Comparison of ENCODE assay signal across 8 cellular contexts in genomic region chr10:5684971-5685763, GRCh38. TPM values are rescaled to one million over a fixed set of nuclear protein-coding genes. Genes with fewer than 3 reads are reported as not detected.
A peak's percentile ranks its signal among the peaks of the same experiment; 100 is the strongest.
DNase-seq lines count a peak whose midpoint lies in the region; ATAC-seq and TF ChIP-seq lines count a peak whose summit lies in the region.

No MANE protein-coding gene starts in this region.

- H3K9me3 ChIP-seq in PC-9 (ENCODE audit: insufficient read depth, low read depth) (peaks cover 4% of the 10 kb centered on the region; the same call in 1 of the 2 replicates), neuron (ENCODE audit: low read length) (no peaks in the 10 kb centered on the region), subcutaneous abdominal adipose tissue (ENCODE audit: control insufficient read depth in 5 of 5, low read length in 5 of 5) (no peaks in the 10 kb centered on the region)

- H4K20me1 ChIP-seq in PC-9 (ENCODE audit: insufficient read depth) = peaks cover 11% of the 10 kb centered on the region

- peak overlapping the region; percentile 32 to 94 (median 87) for H3K9ac ChIP-seq in subcutaneous abdominal adipose tissue (ENCODE audit: low read length in 5 of 5)

- ATAC-seq in GM18868 (IDR thresholded peaks at IDR 0.05; ENCODE audit: unreplicated experiment) (peak; percentile 43), HG03135 (IDR thresholded peaks at IDR 0.05; ENCODE audit: unreplicated experiment) (peak; percentile 65)

- H3K4me3 Mint-ChIP-seq in activated T-helper 2 cell treated with anti-CD3 and anti-CD28 coated beads, Interferon-gamma antibody, Interleukin-2, Interleukin-4, amounts not matched to agents 10 μg/mL and 5 μg/mL and 100 μg/mL, durations not matched to agents 14 hours and 24 hours and 36 hours (ENCODE audit: low read depth) = peak overlapping the region; percentile 96

- H3K36me3 ChIP-seq in PC-9 (ENCODE audit: low read depth) (no peaks in the 10 kb centered on the region), neuron (ENCODE audit: insufficient read depth, low read length) (no peaks in the 10 kb centered on the region), subcutaneous abdominal adipose tissue (ENCODE audit: control insufficient read depth in 5 of 5, insufficient read depth in 5 of 5, low read length in 5 of 5) (no peaks in the 10 kb centered on the region)

- peaks cover 52% of the 10 kb centered on the region for H3K79me2 ChIP-seq in PC-9 (ENCODE audit: low read depth)

- H3K4me1 Mint-ChIP-seq in activated T-helper 2 cell treated with anti-CD3 and anti-CD28 coated beads, Interferon-gamma antibody, Interleukin-2, Interleukin-4, amounts not matched to agents 10 μg/mL and 5 μg/mL and 100 μg/mL, durations not matched to agents 14 hours and 24 hours and 36 hours (ENCODE audit: low read depth) = peaks cover 51% of the 10 kb centered on the region

- TSS peak; percentile 46 for BruUV-seq in PC-9 (replicated peaks; lab: Mats Ljungman, UMichigan)

- CTCF ChIA-PET in PC-9 (lab: Charles Lee) = interaction anchor here (0.6 kb wide), 1 partner anchor 1840 kb away, joined by 3 read pairs; no protein-coding TSS in a partner anchor

- no peaks in the 10 kb centered on the region for H3K9me3 Mint-ChIP-seq in activated T-helper 2 cell treated with anti-CD3 and anti-CD28 coated beads, Interferon-gamma antibody, Interleukin-2, Interleukin-4, amounts not matched to agents 10 μg/mL and 5 μg/mL and 100 μg/mL, durations not matched to agents 14 hours and 24 hours and 36 hours

- DNase-seq in AML-193 (lab: John Stamatoyannopoulos, UW) (peak; percentile 50 to 64), PC-9 (peak; percentile 48 to 56), fibroblast of villous mesenchyme (ENCODE audit: low read depth) (peak; percentile 80)
- peak; percentile 62 for DNase-seq in activated T-helper 2 cell treated with anti-CD3 and anti-CD28 coated beads, Interferon-gamma antibody, Interleukin-2, Interleukin-4, amounts not matched to agents 10 μg/mL and 5 μg/mL and 100 μg/mL, durations not matched to agents 14 hours and 24 hours and 36 hours (ENCODE audit: low spot score)

- H3K27me3 ChIP-seq in PC-9 (ENCODE audit: insufficient read depth, low read depth) (no peaks in the 10 kb centered on the region), neuron (ENCODE audit: insufficient read depth, low read length) (no peaks in the 10 kb centered on the region), subcutaneous abdominal adipose tissue (ENCODE audit: control insufficient read depth in 5 of 5, insufficient read depth in 4 of 5, low read length in 5 of 5) (no peaks in the 10 kb centered on the region)

- H3K4me1 ChIP-seq in PC-9 (replicated peaks; ENCODE audit: insufficient read depth) (no peaks in the 10 kb centered on the region; the same call in 1 of the 2 replicates), neuron (ENCODE audit: insufficient read depth, low read length) (peaks cover 8% of the 10 kb centered on the region), subcutaneous abdominal adipose tissue (ENCODE audit: control insufficient read depth in 5 of 5, insufficient read depth in 5 of 5, low read length in 5 of 5) (peaks cover 0 to 23% (median 17%) of the 10 kb centered on the region in 5 donors)

- no peaks in the 10 kb centered on the region; the same call in 1 of the 2 replicates for H3K9me2 ChIP-seq in PC-9 (ENCODE audit: insufficient read depth)

- H3F3A ChIP-seq in PC-9 (ENCODE audit: insufficient read depth, low read depth) = peaks cover 3% of the 10 kb centered on the region; the same call in 1 of the 2 replicates

- H3K27ac Mint-ChIP-seq in activated T-helper 2 cell treated with anti-CD3 and anti-CD28 coated beads, Interferon-gamma antibody, Interleukin-2, Interleukin-4, amounts not matched to agents 10 μg/mL and 5 μg/mL and 100 μg/mL, durations not matched to agents 14 hours and 24 hours and 36 hours = peak overlapping the region; percentile 97

- H3K36me3 Mint-ChIP-seq in activated T-helper 2 cell treated with anti-CD3 and anti-CD28 coated beads, Interferon-gamma antibody, Interleukin-2, Interleukin-4, amounts not matched to agents 10 μg/mL and 5 μg/mL and 100 μg/mL, durations not matched to agents 14 hours and 24 hours and 36 hours (ENCODE audit: low read depth) = peaks cover 20% of the 10 kb centered on the region

- H3K27me3 Mint-ChIP-seq in activated T-helper 2 cell treated with anti-CD3 and anti-CD28 coated beads, Interferon-gamma antibody, Interleukin-2, Interleukin-4, amounts not matched to agents 10 μg/mL and 5 μg/mL and 100 μg/mL, durations not matched to agents 14 hours and 24 hours and 36 hours (ENCODE audit: low read depth) = peaks cover 4% of the 10 kb centered on the region

- H3K27ac ChIP-seq in PC-9 (peak overlapping the region; percentile 53), subcutaneous abdominal adipose tissue (ENCODE audit: low read depth, low read length) (peak overlapping the region; percentile 90)

- TF ChIP-seq CTCF in PC-9 (conservative IDR thresholded peaks at IDR 0.05) = peak; percentile 45; the same call in 1 of the 2 replicates
- peak; percentile 55 for TF ChIP-seq CTCF in fibroblast of villous mesenchyme (IDR thresholded peaks at IDR 0.05; ENCODE audit: insufficient read depth, low read depth, low read length)

- POLR2A ChIA-PET in PC-9 (lab: Charles Lee; ENCODE audit: unreplicated experiment) = interaction anchor here (0.6 to 0.8 kb wide), 4 partner anchors 8 to 240 kb away, joined by 3 to 6 read pairs (median 4); no protein-coding TSS in a partner anchor

- H3K4me3 ChIP-seq in PC-9 = peak overlapping the region; percentile 92
- H3K4me3 ChIP-seq in fibroblast of villous mesenchyme (ENCODE audit: low read depth, low read length) = peak overlapping the region; percentile 85
- peak overlapping the region; percentile 92 for H3K4me3 ChIP-seq in neuron (ENCODE audit: low read length)
- H3K4me3 ChIP-seq in subcutaneous abdominal adipose tissue (ENCODE audit: low read depth in 1 of 5, low read length in 5 of 5) = peak overlapping the region; percentile 86 to 95 (median 94)

- peak overlapping the region; percentile 87 for H3K4me2 ChIP-seq in PC-9

- intact Hi-C loops in PC-9 (cut with micrococcal nuclease; ENCODE audit: unreplicated experiment) = loop anchor here (2.0 to 10.0 kb wide), 2 partner anchors 190 to 236 kb away; no protein-coding TSS in a partner anchor
- intact Hi-C loops in activated T-helper 2 cell treated with anti-CD3 and anti-CD28 coated beads, Interferon-gamma antibody, Interleukin-2, Interleukin-4, amounts not matched to agents 10 μg/mL and 5 μg/mL and 100 μg/mL, durations not matched to agents 14 hours and 24 hours and 36 hours (cut with micrococcal nuclease) = loop anchor here (2.0 to 10.0 kb wide), 5 partner anchors 46 to 1720 kb away; partner anchors contain the start of gene GDI2

- peak overlapping the region; percentile 83 for H2AFZ ChIP-seq in PC-9
- peak overlapping the region; percentile 56 for H2AFZ ChIP-seq in neuron (ENCODE audit: low read depth, low read length)

RNA-seq across cellular contexts. Expression of gene TASOR2, which starts 0.5 kb away (rescaled TPM):
- total RNA-seq in PC-9 (2021) (41.8 and 60.7 TPM in 2 replicates), fibroblast of villous mesenchyme (86.3 and 122 TPM in 2 replicates)
- 60.1 and 68.7 TPM in 2 replicates for total RNA-seq in activated T-helper 2 cell treated with anti-CD3 and anti-CD28 coated beads, Interferon-gamma antibody, Interleukin-2, Interleukin-4, amounts not matched to agents 10 μg/mL and 5 μg/mL and 100 μg/mL, durations not matched to agents 14 hours and 24 hours and 36 hours

RNA-seq across cellular contexts. Expression of gene ASB13, which starts 18.8 kb away (rescaled TPM):
- total RNA-seq in PC-9 (2021) (16.9 and 22.2 TPM in 2 replicates), fibroblast of villous mesenchyme (9.1 and 15.1 TPM in 2 replicates)
- 15.2 and 15.5 TPM in 2 replicates for total RNA-seq in activated T-helper 2 cell treated with anti-CD3 and anti-CD28 coated beads, Interferon-gamma antibody, Interleukin-2, Interleukin-4, amounts not matched to agents 10 μg/mL and 5 μg/mL and 100 μg/mL, durations not matched to agents 14 hours and 24 hours and 36 hours

Comparison
In these comparisons a context has a peak if more than half of its experiments do, and no peak if none do; other contexts are left out.
1. Peak in every context shown above with its lines: DNase-seq, ATAC-seq, H3K4me3 ChIP-seq and H3K27ac ChIP-seq.